Comparison of ENCODE assay signal across 8 cellular contexts in the genomic region with DNA sequence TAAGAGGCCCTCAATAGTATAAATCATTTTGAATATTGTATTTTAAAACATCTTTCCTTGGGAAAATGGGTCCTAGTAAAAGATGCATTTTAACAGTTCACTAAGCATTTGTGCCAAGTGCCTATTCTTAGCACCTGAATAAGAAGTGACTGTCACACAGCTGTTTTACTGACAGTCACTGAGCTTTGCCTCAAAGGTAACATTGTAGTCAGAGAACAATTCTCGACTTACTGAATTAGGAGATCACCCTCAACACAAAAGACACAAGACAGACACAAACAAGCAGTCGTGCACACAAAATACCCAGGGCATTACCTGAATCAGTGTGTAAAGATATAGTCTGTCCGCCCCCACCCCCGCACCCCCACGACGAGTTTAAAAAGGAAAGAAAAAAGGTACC. TPM values are rescaled to one million over a fixed set of nuclear protein-coding genes. Genes with fewer than 3 reads are reported as not detected.
DNase-seq lines count a peak whose midpoint lies in the region; ATAC-seq, FAIRE-seq and TF ChIP-seq lines count a peak whose summit lies in the region.
"Had no signal": no experiment of that assay in that cellular context is flagged by ENCODE, and none has a peak within 500 bp of the region (broad histone marks: within the 10 kb centered on the region; RNA-seq: fewer than 3 reads in every experiment).

No MANE protein-coding gene starts in this region.

- H3K4me2 ChIP-seq in astrocyte (ENCODE audit: low read length) (peak overlapping the region; percentile 83), smooth muscle cell (peak overlapping the region; percentile 96)

- WGBS in smooth muscle cell (ENCODE audit: low lambda C conversion rate): 2% methylated on average over 6 of the region's 6 CpGs

- H3K9ac ChIP-seq in astrocyte (ENCODE audit: low read length) (peak overlapping the region; percentile 40), smooth muscle cell (ENCODE audit: low read depth) (no peak overlapping the region)

- H3K36me3 ChIP-seq in MG63 (no peaks in the 10 kb centered on the region), astrocyte (ENCODE audit: insufficient read depth, low read length) (no peaks in the 10 kb centered on the region), kidney epithelial cell (ENCODE audit: control insufficient read depth, insufficient read depth, low read length) (no peaks in the 10 kb centered on the region), smooth muscle cell (ENCODE audit: low read depth) (no peaks in the 10 kb centered on the region)

- H3K9me3 Mint-ChIP-seq in astrocyte (ENCODE audit: unreplicated experiment): no peaks in the 10 kb centered on the region

- H3K36me3 Mint-ChIP-seq in astrocyte (ENCODE audit: low read depth, unreplicated experiment): no peaks in the 10 kb centered on the region

- TF ChIP-seq CTCF in astrocyte (IDR thresholded peaks at IDR 0.05; ENCODE audit: insufficient read depth, low read depth, low read length) (no peak), kidney epithelial cell (IDR thresholded peaks at IDR 0.05; ENCODE audit: insufficient read depth, low read length, poor library complexity, severe bottlenecking) (no peak), smooth muscle cell (IDR thresholded peaks at IDR 0.05; ENCODE audit: borderline replicate concordance, insufficient read depth, poor library complexity, severe bottlenecking) (no peak)

- peak overlapping the region; percentile 91 for H3K4me3 Mint-ChIP-seq in astrocyte (ENCODE audit: unreplicated experiment)

- ATAC-seq in GM19328 (IDR thresholded peaks at IDR 0.05; ENCODE audit: unreplicated experiment): no peak

- H3K27ac ChIP-seq in astrocyte (ENCODE audit: low read depth, low read length): no peak overlapping the region
- H3K27ac ChIP-seq in smooth muscle cell (ENCODE audit: low read depth): no peak overlapping the region

- H3K4me1 ChIP-seq in astrocyte (ENCODE audit: insufficient read depth, low read length): no peaks in the 10 kb centered on the region
- peaks cover 6% of the 10 kb centered on the region for H3K4me1 ChIP-seq in smooth muscle cell (ENCODE audit: low read depth)

- no peak overlapping the region for H3K27ac Mint-ChIP-seq in astrocyte (ENCODE audit: unreplicated experiment)

- H3K27me3 ChIP-seq in MG63 (no peaks in the 10 kb centered on the region), astrocyte (ENCODE audit: insufficient read depth, low read length) (peaks cover 8% of the 10 kb centered on the region), kidney epithelial cell (ENCODE audit: control insufficient read depth, insufficient read depth, low read length) (no peaks in the 10 kb centered on the region), smooth muscle cell (ENCODE audit: low read depth) (peaks cover 79% of the 10 kb centered on the region)

- H3K4me3 ChIP-seq in MG63 (peak overlapping the region; percentile 44), astrocyte (ENCODE audit: insufficient read depth, low read depth, low read length) (peak overlapping the region; percentile 54), kidney epithelial cell (ENCODE audit: low read depth, low read length) (peak overlapping the region; percentile 43), smooth muscle cell (peak overlapping the region; percentile 58)

- H3K4me1 Mint-ChIP-seq in astrocyte (ENCODE audit: low read depth, unreplicated experiment): no peaks in the 10 kb centered on the region

- H3K9me3 ChIP-seq in MG63 (no peaks in the 10 kb centered on the region), astrocyte (ENCODE audit: insufficient read depth, low read depth, low read length) (no peaks in the 10 kb centered on the region), smooth muscle cell (replicated peaks; ENCODE audit: low read depth) (no peaks in the 10 kb centered on the region)

- H3K27me3 Mint-ChIP-seq in astrocyte (ENCODE audit: low read depth, unreplicated experiment): no peaks in the 10 kb centered on the region

- peak overlapping the region; percentile 66 for H2AFZ ChIP-seq in astrocyte (ENCODE audit: low read depth, low read length)
- H2AFZ ChIP-seq in smooth muscle cell (ENCODE audit: low read depth): peak overlapping the region; percentile 90

- H3F3A ChIP-seq in smooth muscle cell (ENCODE audit: low read depth): no peaks in the 10 kb centered on the region

- no peaks in the 10 kb centered on the region for H4K20me1 ChIP-seq in astrocyte (ENCODE audit: insufficient read depth, low read length)
- H4K20me1 ChIP-seq in smooth muscle cell (ENCODE audit: low read depth): no peaks in the 10 kb centered on the region

- FAIRE-seq in astrocyte (lab: Jason Lieb, UNC): no peak

- H3K79me2 ChIP-seq in astrocyte (ENCODE audit: insufficient read depth, low read length): no peaks in the 10 kb centered on the region
- no peaks in the 10 kb centered on the region for H3K79me2 ChIP-seq in smooth muscle cell (ENCODE audit: low read depth)

- DNase-seq in MG63 (no peak), astrocyte (ENCODE audit: low read depth) (no peak), kidney epithelial cell (ENCODE audit: low read depth) (no peak), smooth muscle cell (lab: John Stamatoyannopoulos, UW; ENCODE audit: unreplicated experiment) (no peak), Kasumi-1 (lab: John Stamatoyannopoulos, UW) (no peak)
- DNase-seq in stimulated activated CD4-positive, alpha-beta T cell treated with anti-CD3 and anti-CD28 coated beads, Interleukin-15, amount 100 ng/mL, for 24 hours: no peak
- DNase-seq: activated CD8-positive, alpha-beta memory T cell treated with anti-CD3 and anti-CD28 coated beads for 24 hours had no signal

RNA-seq across cellular contexts. Expression of gene ESRRG, which starts 0.4 kb away (rescaled TPM):
- 0.26 TPM in 1 of 2 replicates, not detected in the other for total RNA-seq in MG63 (2014; rRNA removed; shearing (Covaris generic); ENCODE audit: low replicate concordance)
- 0.41 and 0.79 TPM in 2 replicates for total RNA-seq in astrocyte
- 0.34 and 0.88 TPM in 2 replicates for total RNA-seq in kidney epithelial cell
- total RNA-seq in smooth muscle cell: not detected in 2 replicates
- polyA plus RNA-seq in smooth muscle cell: 0.14 and 0.26 TPM in 2 replicates
